Comparison of ENCODE assay signal across 8 cellular contexts in the genomic region with DNA sequence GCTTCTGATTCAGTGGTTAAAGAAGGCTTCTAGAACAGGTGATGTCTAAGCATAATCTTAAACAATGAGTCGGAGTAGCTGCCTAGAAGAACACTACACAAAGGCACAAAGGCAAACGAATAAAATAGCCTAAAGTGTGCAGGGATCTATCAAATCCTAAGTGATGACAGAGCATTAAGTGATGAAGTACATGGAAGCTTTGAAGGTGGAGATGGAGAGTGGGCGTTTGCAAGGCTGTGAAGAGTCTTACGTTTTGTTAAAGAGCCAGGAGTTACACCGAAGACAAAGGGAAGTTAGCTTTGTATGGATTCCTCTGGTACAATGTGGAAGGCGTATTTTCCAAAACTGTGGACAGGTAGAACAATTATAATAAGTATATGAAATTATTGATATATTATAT.
"Had no signal": no experiment of that assay in that cellular context is flagged by ENCODE, and none has a peak within 500 bp of the region (broad histone marks: within the 10 kb centered on the region; RNA-seq: fewer than 3 reads in every experiment).

No MANE protein-coding gene starts in this region.

- DNase-seq: GM23248, GOT3, H7 had no signal

- H3K9me3 ChIP-seq: HAP-1 had no signal

- H3K36me3 ChIP-seq: HAP-1 had no signal

- H3K27ac Mint-ChIP-seq: IgD-negative memory B cell had no signal

- H3K4me1 Mint-ChIP-seq: IgD-negative memory B cell had no signal

- H3K36me3 Mint-ChIP-seq: IgD-negative memory B cell had no signal

- H3K4me3 ChIP-seq: GM23248, HAP-1 had no signal

- H3K27ac ChIP-seq: GM23248, HL-60 had no signal

- H3K27me3 Mint-ChIP-seq: IgD-negative memory B cell had no signal

- ATAC-seq: HCT116, HepG2 had no signal

- H3K4me3 Mint-ChIP-seq: IgD-negative memory B cell had no signal
